15 cellular contexts compared by ENCODE assay signal in genomic region chr15:66691727-66692126, GRCh38. TPM values are rescaled to one million over a fixed set of nuclear protein-coding genes. Genes with fewer than 3 reads are reported as not detected.
DNase-seq lines count a peak whose midpoint lies in the region; ATAC-seq and TF ChIP-seq lines count a peak whose summit lies in the region.
"Had no signal": no experiment of that assay in that cellular context is flagged by ENCODE, and none has a peak within 500 bp of the region (broad histone marks: within the 10 kb centered on the region; RNA-seq: fewer than 3 reads in every experiment).

No MANE protein-coding gene starts in this region.

- H3K4me1 ChIP-seq in OCI-LY1 (ENCODE audit: insufficient read depth, low read length, severe bottlenecking) (peaks cover 26% of the 10 kb centered on the region), lower lobe of right lung (peaks cover 12% of the 10 kb centered on the region), prostate gland (replicated peaks) (peaks cover 4% of the 10 kb centered on the region)
- H3K4me1 ChIP-seq: Peyer's patch had no signal

- no peak for DNase-seq in activated CD8-positive, alpha-beta memory T cell treated with anti-CD3 and anti-CD28 coated beads, Interleukin-2, amount 10 ng/mL, durations not matched to agents 7 days and 5 days
- no peak for DNase-seq in activated CD8-positive, alpha-beta memory T cell treated with anti-CD3 and anti-CD28 coated beads for 24 hours
- no peak for DNase-seq in lower lobe of right lung
- DNase-seq in prostate gland (ENCODE audit: low spot score), result no peak
- no peak for DNase-seq in OCI-M2 (lab: John Stamatoyannopoulos, UW; ENCODE audit: unreplicated experiment)
- DNase-seq in effector CD8-positive, alpha-beta T cell (lab: John Stamatoyannopoulos, UW), result no peak
- DNase-seq in coronary artery (ENCODE audit: low spot score), result no peak
- DNase-seq: C1 segment of cervical spinal cord, COR-L47, NCI-H1436, NCI-H2029, NCI-H2171, NCI-H748 treated with DMSO at 0.1 percent for 48 hours, Peyer's patch had no signal

- peaks cover 2% of the 10 kb centered on the region for H3K36me3 Mint-ChIP-seq in activated CD8-positive, alpha-beta memory T cell treated with anti-CD3 and anti-CD28 coated beads, Interleukin-2, amount 10 ng/mL, durations not matched to agents 7 days and 5 days

- ATAC-seq in activated CD8-positive, alpha-beta memory T cell treated with anti-CD3 and anti-CD28 coated beads, Interleukin-2, amount 10 ng/mL, durations not matched to agents 7 days and 5 days, result no peak
- no peak for ATAC-seq in lower lobe of right lung

- H3K27ac ChIP-seq in OCI-LY1 (ENCODE audit: low read depth, low read length, poor library complexity, severe bottlenecking), result peak overlapping the region; percentile 80
- H3K27ac ChIP-seq in lower lobe of right lung, result peak overlapping the region; percentile 59
- peak overlapping the region; percentile 23 to 61 for H3K27ac ChIP-seq in prostate gland
- no peak overlapping the region for H3K27ac ChIP-seq in coronary artery

- H3K4me2 ChIP-seq in OCI-LY1 (ENCODE audit: low read length), result no peak overlapping the region

- no peaks in the 10 kb centered on the region for H3K27me3 Mint-ChIP-seq in activated CD8-positive, alpha-beta memory T cell treated with anti-CD3 and anti-CD28 coated beads, Interleukin-2, amount 10 ng/mL, durations not matched to agents 7 days and 5 days

- H3K4me3 Mint-ChIP-seq in activated CD8-positive, alpha-beta memory T cell treated with anti-CD3 and anti-CD28 coated beads, Interleukin-2, amount 10 ng/mL, durations not matched to agents 7 days and 5 days, result no peak overlapping the region

- CTCF ChIA-PET in activated CD8-positive, alpha-beta memory T cell treated with anti-CD3 and anti-CD28 coated beads, Interleukin-2, amount 10 ng/mL, durations not matched to agents 7 days and 5 days (lab: Charles Lee), result interaction anchor here (1.0 kb wide), 1 partner anchor 29 kb away, joined by 3 read pairs; no protein-coding TSS in a partner anchor

- H3K79me2 ChIP-seq in OCI-LY1 (ENCODE audit: insufficient read depth, low read length), result no peaks in the 10 kb centered on the region

- H3K9me3 ChIP-seq in OCI-LY1 (ENCODE audit: low read length) (no peaks in the 10 kb centered on the region), lower lobe of right lung (no peaks in the 10 kb centered on the region), prostate gland (no peaks in the 10 kb centered on the region)
- H3K9me3 ChIP-seq: Peyer's patch had no signal

- no peaks in the 10 kb centered on the region for H4K20me1 ChIP-seq in OCI-LY1 (ENCODE audit: insufficient read depth, low read length)

- H3K36me3 ChIP-seq in OCI-LY1 (ENCODE audit: insufficient read depth, low read length), result no peaks in the 10 kb centered on the region
- H3K36me3 ChIP-seq in lower lobe of right lung, result no peaks in the 10 kb centered on the region
- no peaks in the 10 kb centered on the region for H3K36me3 ChIP-seq in prostate gland
- H3K36me3 ChIP-seq: Peyer's patch had no signal

- peaks cover 7% of the 10 kb centered on the region for H3K4me1 Mint-ChIP-seq in activated CD8-positive, alpha-beta memory T cell treated with anti-CD3 and anti-CD28 coated beads, Interleukin-2, amount 10 ng/mL, durations not matched to agents 7 days and 5 days

- intact Hi-C loops in lower lobe of right lung (cut with DNase I) (no loop called here), prostate gland (cut with DNase I) (no loop called here)

- no peaks in the 10 kb centered on the region for H3F3A ChIP-seq in OCI-LY1 (ENCODE audit: insufficient read depth, low read length)

- H3K4me3 ChIP-seq in OCI-LY1 (ENCODE audit: low read depth, low read length, poor library complexity, severe bottlenecking) (no peak overlapping the region), lower lobe of right lung (no peak overlapping the region), prostate gland (no peak overlapping the region), coronary artery (no peak overlapping the region)
- H3K4me3 ChIP-seq: Peyer's patch had no signal

- TF ChIP-seq POLR2A in prostate gland (IDR thresholded peaks at IDR 0.05), result no peak

- no peaks in the 10 kb centered on the region for H3K9me3 Mint-ChIP-seq in activated CD8-positive, alpha-beta memory T cell treated with anti-CD3 and anti-CD28 coated beads, Interleukin-2, amount 10 ng/mL, durations not matched to agents 7 days and 5 days (ENCODE audit: low read depth)

- peak overlapping the region; percentile 14 for H3K27ac Mint-ChIP-seq in activated CD8-positive, alpha-beta memory T cell treated with anti-CD3 and anti-CD28 coated beads, Interleukin-2, amount 10 ng/mL, durations not matched to agents 7 days and 5 days

- H3K27me3 ChIP-seq in OCI-LY1 (ENCODE audit: insufficient read depth, low read length), result no peaks in the 10 kb centered on the region
- H3K27me3 ChIP-seq in lower lobe of right lung (ENCODE audit: low read depth), result no peaks in the 10 kb centered on the region
- H3K27me3 ChIP-seq in prostate gland (replicated peaks; ENCODE audit: insufficient read depth), result no peaks in the 10 kb centered on the region
- H3K27me3 ChIP-seq: Peyer's patch had no signal

- TF ChIP-seq CTCF in OCI-LY1 (IDR thresholded peaks at IDR 0.05; ENCODE audit: low read length) (no peak), lower lobe of right lung (IDR thresholded peaks at IDR 0.05) (no peak), prostate gland (IDR thresholded peaks at IDR 0.05) (no peak), coronary artery (IDR thresholded peaks at IDR 0.05) (no peak)

- no peak overlapping the region for H3K9ac ChIP-seq in OCI-LY1 (ENCODE audit: low read length)

- no peaks in the 10 kb centered on the region for H3K9me2 ChIP-seq in OCI-LY1 (ENCODE audit: low read depth, low read length)

- no peak overlapping the region for H2AFZ ChIP-seq in OCI-LY1 (ENCODE audit: low read length)

RNA-seq across cellular contexts. Expression of gene SMAD6, which starts 10.3 kb away (rescaled TPM):
- under 1 TPM; 0.14 to 0.29 TPM for total RNA-seq in activated CD8-positive, alpha-beta memory T cell treated with anti-CD3 and anti-CD28 coated beads, Interleukin-2, amount 10 ng/mL, durations not matched to agents 7 days and 5 days
- total RNA-seq in lower lobe of right lung, result 159 TPM
- 10 to 100 TPM; 14.8 to 51.2 TPM for total RNA-seq in prostate gland

Comparison
In these comparisons a context has a peak if more than half of its experiments do, and no peak if none do; other contexts are left out.
1. H3K27ac ChIP-seq: peak in OCI-LY1 (single experiment), lower lobe of right lung (single experiment) and prostate gland (2 of 2); none in coronary artery (0 of 2).
2. RNA of gene SMAD6, which starts 10.3 kb away (total RNA-seq): 159 TPM in lower lobe of right lung (single experiment) and 14.8 to 51.2 TPM in prostate gland; 0.14 to 0.29 TPM in activated CD8-positive, alpha-beta memory T cell treated with anti-CD3 and anti-CD28 coated beads, Interleukin-2, amount 10 ng/mL, durations not matched to agents 7 days and 5 days; every median in the first group is over 10 times any median in the second.